Comparison of ENCODE assay signal across 28 cellular contexts in genomic region chr4:170227928-170228327, GRCh38.
DNase-seq lines count a peak whose midpoint lies in the region; ATAC-seq, FAIRE-seq and TF ChIP-seq lines count a peak whose summit lies in the region.
"Had no signal": no experiment of that assay in that cellular context is flagged by ENCODE, and none has a peak within 500 bp of the region (broad histone marks: within the 10 kb centered on the region; RNA-seq: fewer than 3 reads in every experiment).

No MANE protein-coding gene starts in this region.

- no peak for TF ChIP-seq POLR2A in vagina (IDR thresholded peaks at IDR 0.05)

- H3K27ac Mint-ChIP-seq in Calu3 (ENCODE audit: unreplicated experiment), result peak overlapping the region; percentile 50
- H3K27ac Mint-ChIP-seq: activated CD8-positive, alpha-beta T cell treated with anti-CD3 and anti-CD28 coated beads, Interleukin-2, amount 10 ng/mL, durations not matched to agents 7 days and 5 days; activated naive CD8-positive, alpha-beta T cell treated with anti-CD3 and anti-CD28 coated beads for 36 hours; nephron had no signal

- H3K9me1 ChIP-seq in keratinocyte (ENCODE audit: control insufficient read depth, extremely low read depth, insufficient read depth, low read length), result no peaks in the 10 kb centered on the region

- H3K4me1 Mint-ChIP-seq in Calu3 (ENCODE audit: low read depth, unreplicated experiment), result peaks cover 26% of the 10 kb centered on the region
- H3K4me1 Mint-ChIP-seq: activated naive CD8-positive, alpha-beta T cell treated with anti-CD3 and anti-CD28 coated beads for 36 hours; central memory CD8-positive, alpha-beta T cell had no signal

- peaks cover 3% of the 10 kb centered on the region for H3K9me3 Mint-ChIP-seq in Calu3 (ENCODE audit: low read depth, unreplicated experiment)
- H3K9me3 Mint-ChIP-seq: activated naive CD8-positive, alpha-beta T cell treated with anti-CD3 and anti-CD28 coated beads for 36 hours; nephron had no signal

- no peaks in the 10 kb centered on the region for H3K79me2 ChIP-seq in keratinocyte (ENCODE audit: control insufficient read depth, insufficient read depth, low read length)

- no peaks in the 10 kb centered on the region for H4K20me1 ChIP-seq in keratinocyte (ENCODE audit: control insufficient read depth, extremely low read depth, insufficient read depth, low read length)

- H3K4me2 ChIP-seq in keratinocyte (ENCODE audit: control insufficient read depth, extremely low read depth, insufficient read depth, low read depth, low read length), result no peak overlapping the region

- dilution Hi-C loops in keratinocyte (cut with MboI; ENCODE audit: extremely low pct_ligation_motif_present, low sequenced_read_pairs), result no loop called here

- H3K9ac ChIP-seq in keratinocyte (ENCODE audit: control insufficient read depth, extremely low read depth, insufficient read depth, low read length), result no peak overlapping the region

- H2AFZ ChIP-seq in keratinocyte (ENCODE audit: control insufficient read depth, low read length), result peak overlapping the region; percentile 75

- peak overlapping the region; percentile 44 for H3K4me3 Mint-ChIP-seq in Calu3 (ENCODE audit: low read depth, unreplicated experiment)
- H3K4me3 Mint-ChIP-seq: activated CD8-positive, alpha-beta T cell treated with anti-CD3 and anti-CD28 coated beads, Interleukin-2, amount 10 ng/mL, durations not matched to agents 7 days and 5 days; activated naive CD8-positive, alpha-beta T cell treated with anti-CD3 and anti-CD28 coated beads for 36 hours; central memory CD8-positive, alpha-beta T cell; nephron had no signal

- POLR2A ChIA-PET in HEK293T (lab: Yijun Ruan, JAX), result no interaction called here

- H3K4me3 ChIP-seq in brain microvascular endothelial cell (ENCODE audit: low read depth, low read length) (no peak overlapping the region), keratinocyte (ENCODE audit: control insufficient read depth in 2 of 3, extremely low read depth in 1 of 3, insufficient read depth in 2 of 3, low read depth in 1 of 3, low read length in 3 of 3) (no peak overlapping the region), ascending aorta (no peak overlapping the region), vagina (no peak overlapping the region)
- H3K4me3 ChIP-seq: dorsolateral prefrontal cortex, GM12878, lower lobe of right lung, pancreas, right atrium auricular region, SJCRH30, spleen had no signal

- H3K9me3 ChIP-seq in keratinocyte (ENCODE audit: control insufficient read depth, low read depth, low read length) (no peaks in the 10 kb centered on the region), ascending aorta (no peaks in the 10 kb centered on the region), vagina (no peaks in the 10 kb centered on the region)
- H3K9me3 ChIP-seq: lower lobe of right lung, pancreas, right atrium auricular region, SJCRH30 had no signal

- DNase-seq in Calu3, result no peak
- DNase-seq in HEK293T (ENCODE audit: extremely low spot score), result peak; percentile 10
- no peak for DNase-seq in brain microvascular endothelial cell
- DNase-seq in keratinocyte (ENCODE audit: low read depth, low spot score), result no peak
- DNase-seq in HTR-8/SVneo (ENCODE audit: insufficient read length, low spot score), result no peak
- no peak for DNase-seq in ascending aorta (ENCODE audit: low spot score in 2 of 2)
- no peak for DNase-seq in vagina (ENCODE audit: extremely low spot score in 2 of 2)
- DNase-seq: activated CD4-positive, CD25-positive, alpha-beta regulatory T cell treated with anti-CD3 and anti-CD28 coated beads, Interleukin-2, amount 50 U/mL, for 72 hours; activated CD8-positive, alpha-beta T cell treated with anti-CD3 and anti-CD28 coated beads, Interleukin-2, amount 10 ng/mL, durations not matched to agents 7 days and 5 days; activated naive CD8-positive, alpha-beta T cell treated with anti-CD3 and anti-CD28 coated beads for 36 hours; activated T-cell treated with anti-CD3 and anti-CD28 coated beads for 4 hours; C1 segment of cervical spinal cord; COR-L47; dorsolateral prefrontal cortex; GOT3; kidney; lower lobe of right lung; NCI-H1092 treated with DMSO at 0.1 percent for 48 hours; NCI-H1930; NCI-H2227 treated with DMSO at 0.1 percent for 48 hours; pancreas; spleen had no signal

- no peak overlapping the region for H3K27ac ChIP-seq in brain microvascular endothelial cell
- H3K27ac ChIP-seq in keratinocyte (ENCODE audit: control insufficient read depth, insufficient read depth, low read length), result no peak overlapping the region
- no peak overlapping the region for H3K27ac ChIP-seq in ascending aorta
- no peak overlapping the region for H3K27ac ChIP-seq in vagina
- H3K27ac ChIP-seq: dorsolateral prefrontal cortex, lower lobe of right lung, pancreas, right atrium auricular region, SJCRH30, spleen had no signal

- intact Hi-C loops in Calu3 (cut with micrococcal nuclease; ENCODE audit: unreplicated experiment), result no loop called here
- intact Hi-C loops in ascending aorta (cut with DNase I), result no loop called here
- intact Hi-C loops in vagina (cut with DNase I), result no loop called here

- peaks cover 5% of the 10 kb centered on the region for H3K36me3 Mint-ChIP-seq in Calu3 (ENCODE audit: insufficient read depth, unreplicated experiment)
- H3K36me3 Mint-ChIP-seq: activated naive CD8-positive, alpha-beta T cell treated with anti-CD3 and anti-CD28 coated beads for 36 hours had no signal

- peak; percentile 19 for TF ChIP-seq CTCF in Calu3 (IDR thresholded peaks at IDR 0.05; ENCODE audit: unreplicated experiment)
- peak; percentile 33 for TF ChIP-seq CTCF in brain microvascular endothelial cell (IDR thresholded peaks at IDR 0.05; ENCODE audit: low read depth, low read length, missing control alignments)
- peak in 2 of 3 experiments; percentile 18 to 19 for TF ChIP-seq CTCF in keratinocyte (optimal IDR thresholded peaks at IDR 0.05 in 1 of 3, IDR thresholded peaks at IDR 0.05 in 1 of 3, conservative IDR thresholded peaks at IDR 0.05 in 1 of 3; ENCODE audit: extremely low read depth in 1 of 3, insufficient read depth in 2 of 3, low read length in 3 of 3)
- TF ChIP-seq CTCF in ascending aorta (IDR thresholded peaks at IDR 0.05), result no peak
- no peak for TF ChIP-seq CTCF in vagina (IDR thresholded peaks at IDR 0.05)

- CTCF ChIA-PET in Calu3 (lab: Charles Lee) (no interaction called here), HEK293T (lab: Yijun Ruan, JAX) (interaction anchor here (0.7 to 0.9 kb wide), 2 partner anchors 20 to 21 kb away, joined by 3 to 4 read pairs; no protein-coding TSS in a partner anchor)

- in situ Hi-C loops in brain microvascular endothelial cell (cut with HindIII; ENCODE audit: low pct_ligation_motif_present, low sequenced_read_pairs), result no loop called here

- H3K27me3 Mint-ChIP-seq in Calu3 (ENCODE audit: unreplicated experiment), result no peaks in the 10 kb centered on the region
- H3K27me3 Mint-ChIP-seq: activated naive CD8-positive, alpha-beta T cell treated with anti-CD3 and anti-CD28 coated beads for 36 hours; central memory CD8-positive, alpha-beta T cell had no signal

- FAIRE-seq in keratinocyte (lab: Jason Lieb, UNC) (no peak), HTR-8/SVneo (lab: Jason Lieb, UNC) (no peak)
- FAIRE-seq: GM12878, kidney, pancreas had no signal

- no peak for ATAC-seq in HG03039 (IDR thresholded peaks at IDR 0.05; ENCODE audit: unreplicated experiment)
- ATAC-seq: activated CD8-positive, alpha-beta T cell treated with anti-CD3 and anti-CD28 coated beads, Interleukin-2, amount 10 ng/mL, durations not matched to agents 7 days and 5 days; GM12878; lower lobe of right lung; pancreas had no signal

- H3K27me3 ChIP-seq in brain microvascular endothelial cell (replicated peaks), result no peaks in the 10 kb centered on the region
- H3K27me3 ChIP-seq in keratinocyte (ENCODE audit: control insufficient read depth, extremely low read depth, insufficient read depth, low read length), result no peaks in the 10 kb centered on the region
- H3K27me3 ChIP-seq in ascending aorta, result no peaks in the 10 kb centered on the region
- no peaks in the 10 kb centered on the region for H3K27me3 ChIP-seq in vagina
- H3K27me3 ChIP-seq: pancreas, right atrium auricular region, SJCRH30, spleen had no signal

- no peaks in the 10 kb centered on the region for H3K4me1 ChIP-seq in keratinocyte (ENCODE audit: control insufficient read depth, extremely low read depth, insufficient read depth, low read length)
- H3K4me1 ChIP-seq in ascending aorta, result no peaks in the 10 kb centered on the region
- H3K4me1 ChIP-seq in vagina, result peaks cover 5% of the 10 kb centered on the region
- H3K4me1 ChIP-seq: lower lobe of right lung, pancreas, right atrium auricular region, spleen had no signal

- BruUV-seq in Calu3 (replicated peaks; lab: Mats Ljungman, UMichigan), result no TSS peak

- H3K36me3 ChIP-seq in brain microvascular endothelial cell (replicated peaks), result no peaks in the 10 kb centered on the region
- no peaks in the 10 kb centered on the region for H3K36me3 ChIP-seq in keratinocyte (ENCODE audit: control insufficient read depth in 2 of 2, extremely low read depth in 1 of 2, insufficient read depth in 2 of 2, low read length in 2 of 2)
- H3K36me3 ChIP-seq in ascending aorta, result no peaks in the 10 kb centered on the region
- no peaks in the 10 kb centered on the region for H3K36me3 ChIP-seq in vagina
- H3K36me3 ChIP-seq: lower lobe of right lung, pancreas, right atrium auricular region, SJCRH30, spleen had no signal

TF ChIP-seq in HEK293T, 16 proteins besides CTCF, POLR2A, EP300 and RAD21:
- no peak for TF ChIP-seq PKNOX1 (IDR thresholded peaks at IDR 0.05)
- no peak for TF ChIP-seq ELF4 (IDR thresholded peaks at IDR 0.05)
- TF ChIP-seq HDGF (IDR thresholded peaks at IDR 0.05; ENCODE audit: borderline replicate concordance), result no peak
- no peak for TF ChIP-seq FOXA1 (IDR thresholded peaks at IDR 0.05)
- TF ChIP-seq SUZ12 (IDR thresholded peaks at IDR 0.05), result no peak
- TF ChIP-seq ZNF384 (IDR thresholded peaks at IDR 0.05), result no peak
- TF ChIP-seq ARNT (IDR thresholded peaks at IDR 0.05), result no peak

Comparison
In these comparisons a context has a peak if more than half of its experiments do, and no peak if none do; other contexts are left out.
1. CTCF ChIP-seq: peak in Calu3 (single experiment), brain microvascular endothelial cell (single experiment) and keratinocyte (2 of 3); none in ascending aorta (0 of 3) and vagina (0 of 3).